In genomic region chr1:228957535-228957934, GRCh38 we compare ENCODE assay signal across 27 cellular contexts.
"Had no signal": no experiment of that assay in that cellular context is flagged by ENCODE, and none has a peak within 500 bp of the region (broad histone marks: within the 10 kb centered on the region; RNA-seq: fewer than 3 reads in every experiment).

No MANE protein-coding gene starts in this region.

- H3K27ac ChIP-seq: left ventricle myocardium inferior, parathyroid adenoma, right lobe of liver, skin epidermis, tibial artery, VCaP had no signal

- H3K27ac Mint-ChIP-seq: activated CD4-positive, alpha-beta T cell treated with anti-CD3 and anti-CD28 coated beads, Interleukin-2, amount 10 ng/mL, durations not matched to agents 7 days and 5 days; activated naive CD4-positive, alpha-beta T cell treated with anti-CD3 and anti-CD28 coated beads for 36 hours; nephron progenitor cell; stimulated activated effector memory CD8-positive, alpha-beta T cell treated with anti-CD3 and anti-CD28 coated beads, Interleukin-12 subunit alpha, Interleukin-12 subunit beta, amount 100 ng/mL, for 72 hours; stimulated activated naive CD8-positive, alpha-beta T cell treated with anti-CD3 and anti-CD28 coated beads, Interleukin-15, amount 100 ng/mL, for 72 hours; T-cell; T-helper 2 cell treated with Interferon-gamma antibody and Interleukin-4, amounts not matched to agents 5 μg/mL and 100 μg/mL, for 36 hours had no signal

- ATAC-seq: esophagus mucosa; right lobe of liver; stimulated activated effector memory CD8-positive, alpha-beta T cell treated with anti-CD3 and anti-CD28 coated beads, Interleukin-12 subunit alpha, Interleukin-12 subunit beta, amount 100 ng/mL, for 72 hours; stimulated activated naive CD8-positive, alpha-beta T cell treated with anti-CD3 and anti-CD28 coated beads, Interleukin-15, amount 100 ng/mL, for 72 hours; T-cell had no signal

- H3K36me3 ChIP-seq: left ventricle myocardium inferior, right lobe of liver, tibial artery had no signal

- H3K36me3 Mint-ChIP-seq: stimulated activated effector memory CD8-positive, alpha-beta T cell treated with anti-CD3 and anti-CD28 coated beads, Interleukin-12 subunit alpha, Interleukin-12 subunit beta, amount 100 ng/mL, for 72 hours; T-cell had no signal

- H3K4me3 ChIP-seq: left ventricle myocardium inferior, right lobe of liver, skin epidermis, tibial artery had no signal

- DNase-seq: activated CD4-positive, alpha-beta T cell treated with anti-CD3 and anti-CD28 coated beads, Interleukin-2, amount 10 ng/mL, durations not matched to agents 7 days and 5 days; activated CD4-positive, CD25-positive, alpha-beta regulatory T cell treated with anti-CD3 and anti-CD28 coated beads, Interleukin-2, amount 50 U/mL, for 72 hours; activated CD8-positive, alpha-beta memory T cell treated with anti-CD3 and anti-CD28 coated beads, Interleukin-2, amount 50 U/mL, for 48 hours; activated effector memory CD4-positive, alpha-beta T cell treated with Interleukin-2 at 50 U/mL for 16 hours; activated naive CD4-positive, alpha-beta T cell treated with anti-CD3 and anti-CD28 coated beads for 36 hours; activated T-cell treated with anti-CD3 and anti-CD28 coated beads, Interleukin-2, amount 50 U/mL, for 48 hours; amygdala; cerebellar nuclear complex; cortex of kidney; effector CD8-positive, alpha-beta T cell; foreskin melanocyte; glutamatergic neuron; hippocampal formation; left ventricle myocardium inferior; nephron progenitor cell; nucleus accumbens; stimulated activated CD4-positive, alpha-beta T cell treated with anti-CD3 and anti-CD28 coated beads, Interleukin-2, amount 100 ng/mL, for 24 hours; stimulated activated naive CD8-positive, alpha-beta T cell treated with anti-CD3 and anti-CD28 coated beads, Interleukin-15, amount 100 ng/mL, for 72 hours; T-cell; tibial artery had no signal

- H3K4me1 ChIP-seq: left ventricle myocardium inferior, parathyroid adenoma, right lobe of liver, tibial artery had no signal

- H3K9me3 ChIP-seq: right lobe of liver, tibial artery had no signal

- H3K9me3 Mint-ChIP-seq: activated naive CD4-positive, alpha-beta T cell treated with anti-CD3 and anti-CD28 coated beads for 36 hours; stimulated activated effector memory CD8-positive, alpha-beta T cell treated with anti-CD3 and anti-CD28 coated beads, Interleukin-12 subunit alpha, Interleukin-12 subunit beta, amount 100 ng/mL, for 72 hours; T-cell; T-helper 2 cell treated with Interferon-gamma antibody and Interleukin-4, amounts not matched to agents 5 μg/mL and 100 μg/mL, for 36 hours had no signal

- H3K27me3 ChIP-seq: right lobe of liver, tibial artery had no signal

- H3K27me3 Mint-ChIP-seq: stimulated activated naive CD8-positive, alpha-beta T cell treated with anti-CD3 and anti-CD28 coated beads, Interleukin-15, amount 100 ng/mL, for 72 hours; T-cell had no signal

- H3K4me3 Mint-ChIP-seq: activated CD4-positive, alpha-beta T cell treated with anti-CD3 and anti-CD28 coated beads, Interleukin-2, amount 10 ng/mL, durations not matched to agents 7 days and 5 days; activated naive CD4-positive, alpha-beta T cell treated with anti-CD3 and anti-CD28 coated beads for 36 hours; nephron progenitor cell; stimulated activated effector memory CD8-positive, alpha-beta T cell treated with anti-CD3 and anti-CD28 coated beads, Interleukin-12 subunit alpha, Interleukin-12 subunit beta, amount 100 ng/mL, for 72 hours; stimulated activated naive CD8-positive, alpha-beta T cell treated with anti-CD3 and anti-CD28 coated beads, Interleukin-15, amount 100 ng/mL, for 72 hours; T-cell; T-helper 2 cell treated with Interferon-gamma antibody and Interleukin-4, amounts not matched to agents 5 μg/mL and 100 μg/mL, for 36 hours had no signal

- H2AFZ ChIP-seq: parathyroid adenoma had no signal

- H3K4me1 Mint-ChIP-seq: activated CD4-positive, alpha-beta T cell treated with anti-CD3 and anti-CD28 coated beads, Interleukin-2, amount 10 ng/mL, durations not matched to agents 7 days and 5 days; stimulated activated effector memory CD8-positive, alpha-beta T cell treated with anti-CD3 and anti-CD28 coated beads, Interleukin-12 subunit alpha, Interleukin-12 subunit beta, amount 100 ng/mL, for 72 hours; stimulated activated naive CD8-positive, alpha-beta T cell treated with anti-CD3 and anti-CD28 coated beads, Interleukin-15, amount 100 ng/mL, for 72 hours had no signal

- H3K9ac ChIP-seq: parathyroid adenoma had no signal

- H3K79me2 ChIP-seq: parathyroid adenoma had no signal
